13 cellular contexts compared by ENCODE assay signal in genomic region chr2:46878886-46879285, GRCh38. TPM values are rescaled to one million over a fixed set of nuclear protein-coding genes. Genes with fewer than 3 reads are reported as not detected.
DNase-seq lines count a peak whose midpoint lies in the region; ATAC-seq, FAIRE-seq and TF ChIP-seq lines count a peak whose summit lies in the region.
"Had no signal": no experiment of that assay in that cellular context is flagged by ENCODE, and none has a peak within 500 bp of the region (broad histone marks: within the 10 kb centered on the region; RNA-seq: fewer than 3 reads in every experiment).

No MANE protein-coding gene starts in this region.

- H3K27me3 Mint-ChIP-seq in activated T-helper 2 cell treated with anti-CD3 and anti-CD28 coated beads, Interferon-gamma antibody, Interleukin-2, Interleukin-4, amounts not matched to agents 10 μg/mL and 5 μg/mL and 100 μg/mL, durations not matched to agents 14 hours and 24 hours and 36 hours (ENCODE audit: low read depth), result peaks cover 6% of the 10 kb centered on the region

- H3K27me3 ChIP-seq in esophagus squamous epithelium, result peaks cover 0 to 11% (median 0%) of the 10 kb centered on the region in 4 donors
- H3K27me3 ChIP-seq: uterus had no signal

- H3K4me1 Mint-ChIP-seq in activated T-helper 2 cell treated with anti-CD3 and anti-CD28 coated beads, Interferon-gamma antibody, Interleukin-2, Interleukin-4, amounts not matched to agents 10 μg/mL and 5 μg/mL and 100 μg/mL, durations not matched to agents 14 hours and 24 hours and 36 hours (ENCODE audit: low read depth), result no peaks in the 10 kb centered on the region

- H3K4me2 ChIP-seq in A549, result no peak overlapping the region

- CTCF ChIA-PET in A549 (lab: Yijun Ruan, JAX), result interaction anchor here (1.1 kb wide), 1 partner anchor 10 kb away, joined by 7 read pairs; no protein-coding TSS in a partner anchor

- H3K27ac ChIP-seq in A549 (peak overlapping the region; percentile 87 to 91), esophagus squamous epithelium (peak overlapping the region in 2 of 4 donors; percentile 13 to 14)
- H3K27ac ChIP-seq: uterus had no signal

- in situ Hi-C loops in SK-MEL-5 (cut with HindIII; ENCODE audit: low pct_unique_long_range_greater_than_20kb, low sequenced_read_pairs), result no loop called here

- H3K27ac Mint-ChIP-seq in activated T-helper 2 cell treated with anti-CD3 and anti-CD28 coated beads, Interferon-gamma antibody, Interleukin-2, Interleukin-4, amounts not matched to agents 10 μg/mL and 5 μg/mL and 100 μg/mL, durations not matched to agents 14 hours and 24 hours and 36 hours, result no peak overlapping the region
- H3K27ac Mint-ChIP-seq: effector memory CD8-positive, alpha-beta T cell had no signal

- TF ChIP-seq POLR2A in A549 (IDR thresholded peaks at IDR 0.05; ENCODE audit: low read length) (no peak), esophagus squamous epithelium (IDR thresholded peaks at IDR 0.05) (no peak)

- H3K4me3 Mint-ChIP-seq in activated T-helper 2 cell treated with anti-CD3 and anti-CD28 coated beads, Interferon-gamma antibody, Interleukin-2, Interleukin-4, amounts not matched to agents 10 μg/mL and 5 μg/mL and 100 μg/mL, durations not matched to agents 14 hours and 24 hours and 36 hours (ENCODE audit: low read depth), result no peak overlapping the region
- H3K4me3 Mint-ChIP-seq: activated T-cell treated with anti-CD3 and anti-CD28 coated beads, Interleukin-2, amount 50 U/mL, for 4 hours; effector memory CD8-positive, alpha-beta T cell had no signal

- TF ChIP-seq EP300 in A549 (IDR thresholded peaks at IDR 0.05), result no peak

- no peak overlapping the region for H3K4me3 ChIP-seq in A549
- no peak overlapping the region for H3K4me3 ChIP-seq in fibroblast of pulmonary artery (replicated peaks; ENCODE audit: low read depth, low read length)
- no peak overlapping the region for H3K4me3 ChIP-seq in mucosa of descending colon
- H3K4me3 ChIP-seq in esophagus squamous epithelium, result no peak overlapping the region
- H3K4me3 ChIP-seq: uterus had no signal

- DNase-seq in A549 (ENCODE audit: low read depth in 1 of 2, low spot score in 1 of 2), result peak in 1 of 2 experiments; percentile 20
- DNase-seq in SK-MEL-5 (ENCODE audit: low read depth, low spot score), result peak; percentile 54
- peak; percentile 57 for DNase-seq in fibroblast of pulmonary artery (ENCODE audit: low read depth)
- DNase-seq in mucosa of descending colon, result peak in 2 of 3 donors; percentile 46 to 51
- DNase-seq in DMS114 treated with DMSO at 0.1 percent for 48 hours (lab: John Stamatoyannopoulos, UW; ENCODE audit: unreplicated experiment), result no peak
- no peak for DNase-seq in esophagus squamous epithelium (lab: John Stamatoyannopoulos, UW)
- no peak for DNase-seq in NCI-H82 treated with DMSO at 0.1 percent for 48 hours (lab: John Stamatoyannopoulos, UW; ENCODE audit: unreplicated experiment)
- no peak for DNase-seq in activated T-helper 2 cell treated with anti-CD3 and anti-CD28 coated beads, Interferon-gamma antibody, Interleukin-2, Interleukin-4, amounts not matched to agents 10 μg/mL and 5 μg/mL and 100 μg/mL, durations not matched to agents 14 hours and 24 hours and 36 hours (ENCODE audit: low spot score)
- DNase-seq: activated T-cell treated with anti-CD3 and anti-CD28 coated beads, Interleukin-2, amount 50 U/mL, for 4 hours; effector memory CD8-positive, alpha-beta T cell; stimulated activated CD4-positive, alpha-beta T cell treated with anti-CD3 and anti-CD28 coated beads, Interleukin-4, amount 100 ng/mL, for 24 hours; T-helper 2 cell had no signal

- POLR2A ChIA-PET in A549 (lab: Yijun Ruan, JAX), result no interaction called here

- intact Hi-C loops in mucosa of descending colon (cut with DNase I, micrococcal nuclease) (loop anchor here in 1 of 2 donors (10.0 kb wide), 1 partner anchor 94 kb away; no protein-coding TSS in a partner anchor), esophagus squamous epithelium (cut with DNase I) (no loop called here)
- intact Hi-C loops in activated T-helper 2 cell treated with anti-CD3 and anti-CD28 coated beads, Interferon-gamma antibody, Interleukin-2, Interleukin-4, amounts not matched to agents 10 μg/mL and 5 μg/mL and 100 μg/mL, durations not matched to agents 14 hours and 24 hours and 36 hours (cut with micrococcal nuclease), result no loop called here

- H3K36me3 Mint-ChIP-seq in activated T-helper 2 cell treated with anti-CD3 and anti-CD28 coated beads, Interferon-gamma antibody, Interleukin-2, Interleukin-4, amounts not matched to agents 10 μg/mL and 5 μg/mL and 100 μg/mL, durations not matched to agents 14 hours and 24 hours and 36 hours (ENCODE audit: low read depth), result no peaks in the 10 kb centered on the region

- H3K36me3 ChIP-seq in mucosa of descending colon (ENCODE audit: low read depth), result no peaks in the 10 kb centered on the region
- no peaks in the 10 kb centered on the region for H3K36me3 ChIP-seq in esophagus squamous epithelium
- H3K36me3 ChIP-seq: uterus had no signal

- H3K9me3 ChIP-seq in A549, result no peaks in the 10 kb centered on the region
- H3K9me3 ChIP-seq in mucosa of descending colon, result no peaks in the 10 kb centered on the region
- H3K9me3 ChIP-seq in esophagus squamous epithelium, result no peaks in the 10 kb centered on the region
- H3K9me3 ChIP-seq: uterus had no signal

- no peak for FAIRE-seq in A549 (lab: Jason Lieb, UNC)

- ATAC-seq in A549 (no peak), mucosa of descending colon (no peak)
- ATAC-seq: activated T-cell treated with anti-CD3 and anti-CD28 coated beads, Interleukin-2, amount 50 U/mL, for 4 hours; effector memory CD8-positive, alpha-beta T cell had no signal

- peaks cover 88% of the 10 kb centered on the region for H3K4me1 ChIP-seq in A549
- peaks cover 12% of the 10 kb centered on the region for H3K4me1 ChIP-seq in mucosa of descending colon (ENCODE audit: low read depth)
- H3K4me1 ChIP-seq in esophagus squamous epithelium, result peaks cover 4 to 37% (median 18%) of the 10 kb centered on the region in 3 donors

- TF ChIP-seq RAD21 in A549 (conservative IDR thresholded peaks at IDR 0.05 in 1 of 2, IDR thresholded peaks at IDR 0.05 in 1 of 2), result no peak

- TF ChIP-seq CTCF in A549 (IDR thresholded peaks at IDR 0.05) (no peak), fibroblast of pulmonary artery (IDR thresholded peaks at IDR 0.05; ENCODE audit: low read length, missing control alignments) (no peak), mucosa of descending colon (IDR thresholded peaks at IDR 0.05) (no peak), esophagus squamous epithelium (IDR thresholded peaks at IDR 0.05) (no peak)

- 65% methylated on average over 8 of the region's 8 CpGs for WGBS in A549 (ENCODE audit: missing lambda C conversion rate)
- 52 to 57% methylated on average over 7 to 8 of the region's 8 CpGs for WGBS in esophagus squamous epithelium, 2 donors

- H3K9me3 Mint-ChIP-seq in activated T-helper 2 cell treated with anti-CD3 and anti-CD28 coated beads, Interferon-gamma antibody, Interleukin-2, Interleukin-4, amounts not matched to agents 10 μg/mL and 5 μg/mL and 100 μg/mL, durations not matched to agents 14 hours and 24 hours and 36 hours, result no peaks in the 10 kb centered on the region
- H3K9me3 Mint-ChIP-seq: activated T-cell treated with anti-CD3 and anti-CD28 coated beads, Interleukin-2, amount 50 U/mL, for 4 hours; effector memory CD8-positive, alpha-beta T cell had no signal

TF ChIP-seq in A549, 52 proteins besides CTCF, POLR2A, EP300 and RAD21 (continues in another document):
- TF ChIP-seq SMC3 (IDR thresholded peaks at IDR 0.05), result no peak
- TF ChIP-seq RARB (CRISPR knock-in tag; IDR thresholded peaks at IDR 0.05), result no peak
- TF ChIP-seq ZSCAN20 (CRISPR knock-in tag; IDR thresholded peaks at IDR 0.05), result no peak
- TF ChIP-seq FOSB (CRISPR knock-in tag; IDR thresholded peaks at IDR 0.05), result no peak
- TF ChIP-seq KDM1A (IDR thresholded peaks at IDR 0.05; ENCODE audit: low read depth), result no peak
- no peak for TF ChIP-seq PHF8 (IDR thresholded peaks at IDR 0.05; ENCODE audit: borderline replicate concordance, low read depth)
- TF ChIP-seq FOSL2 (IDR thresholded peaks at IDR 0.05), result no peak
- no peak for TF ChIP-seq FOSL2 (CRISPR knock-in tag; IDR thresholded peaks at IDR 0.05)
- no peak for TF ChIP-seq MAZ (IDR thresholded peaks at IDR 0.05; ENCODE audit: borderline replicate concordance, low read depth, low read length)
- TF ChIP-seq ATOH8 (CRISPR knock-in tag; IDR thresholded peaks at IDR 0.05; ENCODE audit: low read depth), result no peak
- TF ChIP-seq HEYL (CRISPR knock-in tag; IDR thresholded peaks at IDR 0.05), result no peak

RNA-seq across cellular contexts. Expression of gene MCFD2, which starts 36.7 kb away (rescaled TPM):
- polyA plus RNA-seq in A549 (2011; rRNA removed), result 172 and 210 TPM in 2 replicates
- polyA plus RNA-seq in A549 (2012; cell fraction: cytosol; rRNA removed), result 51.2 and 61.9 TPM in 2 replicates
- polyA plus RNA-seq in A549 (2012; cell fraction: nucleus; rRNA removed), result 35.2 and 36.7 TPM in 2 replicates
- 118 to 125 TPM (median 120 TPM) in 3 replicates for polyA plus RNA-seq in A549 (2017; fragmentation: RNase III; extraction: RNeasy Plus Mini Kit Qiagen cat#74134 plus additional on column Dnase treatment)
- polyA minus RNA-seq in A549 (2011; rRNA and poly(A)+ RNA removed), result 90.0 and 90.1 TPM in 2 replicates
- total RNA-seq in SK-MEL-5 (2014; rRNA removed; shearing (Covaris generic)), result 182 and 193 TPM in 2 replicates
- 146 and 168 TPM in 2 replicates for polyA plus RNA-seq in SK-MEL-5 (2015; cell fraction: cytosol; rRNA removed)
- polyA plus RNA-seq in SK-MEL-5 (2015; cell fraction: nucleus; rRNA removed), result 41.9 and 44.0 TPM in 2 replicates
- 10 to 100 TPM; 34.7 to 77.3 (median 49.5) TPM for total RNA-seq in mucosa of descending colon
- total RNA-seq in esophagus squamous epithelium, result 10 to 100 TPM; 49.7 to 62.8 (median 56.7) TPM
- 45.2 and 46.0 TPM in 2 replicates for total RNA-seq in activated T-helper 2 cell treated with anti-CD3 and anti-CD28 coated beads, Interferon-gamma antibody, Interleukin-2, Interleukin-4, amounts not matched to agents 10 μg/mL and 5 μg/mL and 100 μg/mL, durations not matched to agents 14 hours and 24 hours and 36 hours

Comparison
In these comparisons a context has a peak if more than half of its experiments do, and no peak if none do; other contexts are left out.
1. DNase-seq: peak in SK-MEL-5 (single experiment), fibroblast of pulmonary artery (single experiment) and mucosa of descending colon (2 of 3); none in DMS114 treated with DMSO at 0.1 percent for 48 hours (single experiment), esophagus squamous epithelium (single experiment), NCI-H82 treated with DMSO at 0.1 percent for 48 hours (single experiment) and activated T-helper 2 cell treated with anti-CD3 and anti-CD28 coated beads, Interferon-gamma antibody, Interleukin-2, Interleukin-4, amounts not matched to agents 10 μg/mL and 5 μg/mL and 100 μg/mL, durations not matched to agents 14 hours and 24 hours and 36 hours (single experiment).